ENCODE assay signal across 8 cellular contexts in the genomic region with DNA sequence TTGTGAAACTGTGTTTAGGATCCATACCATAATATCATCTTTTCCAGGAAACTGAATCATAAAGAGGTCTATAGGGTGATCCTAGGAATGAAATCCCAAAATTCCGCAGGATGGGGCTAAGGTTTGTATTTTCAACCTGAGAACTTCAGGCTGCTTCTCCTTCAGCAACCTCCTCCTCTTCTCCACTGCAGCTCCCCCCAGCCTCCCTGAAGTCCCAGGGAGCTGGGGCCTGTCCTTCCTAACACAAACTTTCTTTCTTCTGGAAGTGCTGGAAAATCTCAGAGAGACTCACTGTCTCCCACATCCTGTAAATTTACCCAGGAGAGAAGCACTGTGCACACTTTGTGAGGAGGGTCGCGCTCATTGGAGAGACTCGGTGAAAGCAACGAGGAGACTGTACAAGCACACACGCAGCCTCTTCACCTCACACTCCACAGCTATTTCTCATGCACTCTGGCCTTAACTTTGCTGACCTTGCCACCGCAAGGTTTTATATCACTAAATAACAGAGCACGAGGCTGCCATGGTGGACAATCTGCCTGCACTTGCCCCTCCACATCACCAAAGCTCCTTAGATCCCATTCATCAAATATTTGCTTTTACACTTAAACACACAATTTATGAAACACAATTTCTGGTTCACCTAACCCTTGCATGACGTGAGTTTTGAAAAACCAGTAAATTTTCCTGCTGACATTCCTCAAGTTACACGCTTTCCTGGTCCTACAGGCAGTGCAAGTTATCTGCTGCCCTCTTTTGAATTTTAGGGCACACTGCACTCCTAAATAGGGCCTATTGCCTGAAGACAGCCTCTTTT. TPM values are rescaled to one million over a fixed set of nuclear protein-coding genes. Genes with fewer than 3 reads are reported as not detected.
DNase-seq lines count a peak whose midpoint lies in the region; ATAC-seq and TF ChIP-seq lines count a peak whose summit lies in the region.

No MANE protein-coding gene starts in this region.

- no peaks in the 10 kb centered on the region for H3K9me3 Mint-ChIP-seq in activated CD4-positive, alpha-beta T cell treated with anti-CD3 and anti-CD28 coated beads, Interleukin-2, amount 10 ng/mL, durations not matched to agents 24 days and 14 days
- no peaks in the 10 kb centered on the region for H3K9me3 Mint-ChIP-seq in activated naive CD8-positive, alpha-beta T cell treated with anti-CD3 and anti-CD28 coated beads, Interleukin-2, amount 50 U/mL, for 24 hours

- intact Hi-C loops in activated CD4-positive, alpha-beta T cell treated with anti-CD3 and anti-CD28 coated beads, Interleukin-2, amount 10 ng/mL, durations not matched to agents 24 days and 14 days (cut with micrococcal nuclease) = no loop called here

- no peak overlapping the region for H3K27ac Mint-ChIP-seq in activated CD4-positive, alpha-beta T cell treated with anti-CD3 and anti-CD28 coated beads, Interleukin-2, amount 10 ng/mL, durations not matched to agents 24 days and 14 days
- no peak overlapping the region for H3K27ac Mint-ChIP-seq in activated naive CD8-positive, alpha-beta T cell treated with anti-CD3 and anti-CD28 coated beads, Interleukin-2, amount 50 U/mL, for 24 hours

- TF ChIP-seq CTCF in GM13976 (IDR thresholded peaks at IDR 0.05; ENCODE audit: borderline replicate concordance, control extremely low read depth, extremely low read depth, insufficient read depth, missing control alignments) (peak; percentile 48), LNCaP clone FGC (IDR thresholded peaks at IDR 0.05; ENCODE audit: control insufficient read depth, extremely low read depth, insufficient read depth) (peak; percentile 89)

- ATAC-seq in activated naive CD8-positive, alpha-beta T cell treated with anti-CD3 and anti-CD28 coated beads, Interleukin-2, amount 50 U/mL, for 24 hours = no peak
- ATAC-seq in HG02840 (IDR thresholded peaks at IDR 0.05; ENCODE audit: low FRiP score, unreplicated experiment) = no peak

- no peak overlapping the region for H3K4me3 ChIP-seq in LNCaP clone FGC (ENCODE audit: low read depth, low read length)

- H3K4me1 Mint-ChIP-seq in activated CD4-positive, alpha-beta T cell treated with anti-CD3 and anti-CD28 coated beads, Interleukin-2, amount 10 ng/mL, durations not matched to agents 24 days and 14 days = no peaks in the 10 kb centered on the region
- no peaks in the 10 kb centered on the region for H3K4me1 Mint-ChIP-seq in activated naive CD8-positive, alpha-beta T cell treated with anti-CD3 and anti-CD28 coated beads, Interleukin-2, amount 50 U/mL, for 24 hours

- in situ Hi-C loops in GM13976 (cut with MboI; ENCODE audit: low sequenced_read_pairs, unreplicated experiment) = no loop called here

- DNase-seq in GM13976 (ENCODE audit: low spot score) = peak; percentile 54
- DNase-seq in LNCaP clone FGC (ENCODE audit: low read depth) = peak; percentile 42
- peak; percentile 79 for DNase-seq in RKO (ENCODE audit: low spot score)
- DNase-seq in erythroblast (lab: John Stamatoyannopoulos, UW) = peak; percentile 15 to 17
- peak; percentile 31 for DNase-seq in middle frontal gyrus (ENCODE audit: extremely low spot score, low spot score)
- DNase-seq in activated CD4-positive, alpha-beta T cell treated with anti-CD3 and anti-CD28 coated beads, Interleukin-2, amount 10 ng/mL, durations not matched to agents 24 days and 14 days = no peak
- no peak for DNase-seq in activated naive CD8-positive, alpha-beta T cell treated with anti-CD3 and anti-CD28 coated beads, Interleukin-2, amount 50 U/mL, for 24 hours

- TF ChIP-seq POLR2A in erythroblast (IDR thresholded peaks at IDR 0.05; ENCODE audit: low read length) = no peak

- no peaks in the 10 kb centered on the region for H3K27me3 Mint-ChIP-seq in activated CD4-positive, alpha-beta T cell treated with anti-CD3 and anti-CD28 coated beads, Interleukin-2, amount 10 ng/mL, durations not matched to agents 24 days and 14 days
- no peaks in the 10 kb centered on the region for H3K27me3 Mint-ChIP-seq in activated naive CD8-positive, alpha-beta T cell treated with anti-CD3 and anti-CD28 coated beads, Interleukin-2, amount 50 U/mL, for 24 hours

- no peak overlapping the region for H3K4me3 Mint-ChIP-seq in activated CD4-positive, alpha-beta T cell treated with anti-CD3 and anti-CD28 coated beads, Interleukin-2, amount 10 ng/mL, durations not matched to agents 24 days and 14 days
- no peak overlapping the region for H3K4me3 Mint-ChIP-seq in activated naive CD8-positive, alpha-beta T cell treated with anti-CD3 and anti-CD28 coated beads, Interleukin-2, amount 50 U/mL, for 24 hours

- no peaks in the 10 kb centered on the region for H3K36me3 Mint-ChIP-seq in activated CD4-positive, alpha-beta T cell treated with anti-CD3 and anti-CD28 coated beads, Interleukin-2, amount 10 ng/mL, durations not matched to agents 24 days and 14 days (ENCODE audit: low read depth)
- H3K36me3 Mint-ChIP-seq in activated naive CD8-positive, alpha-beta T cell treated with anti-CD3 and anti-CD28 coated beads, Interleukin-2, amount 50 U/mL, for 24 hours (ENCODE audit: low read depth) = no peaks in the 10 kb centered on the region

RNA-seq across cellular contexts. Expression of a gene that starts 14.3 kb away (rescaled TPM):
- not detected in 2 replicates for total RNA-seq in activated CD4-positive, alpha-beta T cell treated with anti-CD3 and anti-CD28 coated beads, Interleukin-2, amount 10 ng/mL, durations not matched to agents 24 days and 14 days

Comparison
In these comparisons a context has a peak if more than half of its experiments do, and no peak if none do; other contexts are left out.
1. DNase-seq: peak in GM13976 (single experiment), LNCaP clone FGC (single experiment), RKO (single experiment), erythroblast (2 of 2) and middle frontal gyrus (single experiment); none in activated CD4-positive, alpha-beta T cell treated with anti-CD3 and anti-CD28 coated beads, Interleukin-2, amount 10 ng/mL, durations not matched to agents 24 days and 14 days (single experiment) and activated naive CD8-positive, alpha-beta T cell treated with anti-CD3 and anti-CD28 coated beads, Interleukin-2, amount 50 U/mL, for 24 hours (single experiment).